ENCODE assay signal across 1 cellular context in genomic region chr11:34652191-34652958, GRCh38.
TF ChIP-seq lines count a peak whose summit lies in the region.

No MANE protein-coding gene starts in this region.

TF ChIP-seq in GM23338, 12 proteins besides CTCF, POLR2A, EP300 and RAD21 (continued from another document):
- no peak for TF ChIP-seq ZNF462 (CRISPR knock-in tag; IDR thresholded peaks at IDR 0.05)
- TF ChIP-seq NANOG (IDR thresholded peaks at IDR 0.05; ENCODE audit: borderline replicate concordance): no peak
- no peak for TF ChIP-seq STAT1 (IDR thresholded peaks at IDR 0.05; ENCODE audit: unreplicated experiment)
- no peak for TF ChIP-seq JUNB (IDR thresholded peaks at IDR 0.05; ENCODE audit: unreplicated experiment)
- TF ChIP-seq ZNF331 (CRISPR knock-in tag; IDR thresholded peaks at IDR 0.05; ENCODE audit: low read depth): no peak
- TF ChIP-seq ZNF114 (CRISPR knock-in tag; IDR thresholded peaks at IDR 0.05): no peak
- no peak for TF ChIP-seq ETS1 (IDR thresholded peaks at IDR 0.05)
- TF ChIP-seq EZH2 (IDR thresholded peaks at IDR 0.05; ENCODE audit: low read depth, unreplicated experiment): no peak
- TF ChIP-seq REST (IDR thresholded peaks at IDR 0.05; ENCODE audit: unreplicated experiment): no peak
- TF ChIP-seq POLR2AphosphoS5 (IDR thresholded peaks at IDR 0.05; ENCODE audit: low read depth): no peak
- no peak for TF ChIP-seq EZH2phosphoT487 (IDR thresholded peaks at IDR 0.05; ENCODE audit: unreplicated experiment)
TF ChIP-seq in GM23338: peak in this region for 0.
